1 cellular context compared by ENCODE assay signal in the genomic region with DNA sequence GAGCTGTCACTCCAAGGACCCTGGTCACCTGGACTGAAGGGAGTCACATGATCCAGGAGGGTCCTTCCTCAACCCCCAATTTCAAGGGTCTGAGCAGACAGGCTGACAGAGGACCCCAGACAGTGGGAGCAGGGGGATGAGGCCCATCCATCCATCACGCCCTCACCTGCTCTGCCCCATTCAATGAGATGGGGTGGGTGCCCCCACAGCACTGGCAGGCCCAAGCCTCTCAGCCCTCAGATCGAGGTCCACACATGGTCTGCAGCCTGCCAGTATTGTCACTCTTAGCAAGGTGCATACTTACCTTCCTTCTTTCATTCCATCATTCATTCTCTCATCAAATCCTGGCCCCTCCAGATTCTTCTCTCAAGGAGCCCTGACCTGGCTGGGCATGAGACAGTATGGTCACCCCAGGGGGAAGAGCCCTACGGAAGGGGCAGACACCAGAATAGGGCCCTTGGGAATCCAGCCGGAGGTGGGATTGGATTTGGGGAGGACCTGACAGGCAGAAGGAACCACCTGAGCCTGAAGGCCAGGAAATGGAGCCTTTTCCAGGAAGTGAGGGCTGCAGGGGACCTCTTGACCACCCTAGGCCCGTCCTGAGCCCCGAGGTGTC.
TF ChIP-seq lines count a peak whose summit lies in the region.

No MANE protein-coding gene starts in this region.

TF ChIP-seq in HepG2, 621 proteins besides CTCF, POLR2A, EP300 and RAD21:
- TF ChIP-seq ZNF598 (CRISPR knock-in tag; IDR thresholded peaks at IDR 0.05; ENCODE audit: borderline replicate concordance) (0 out of 2 replicates have a peak, but pooled peaks have one; percentile 12), ZNF761 (CRISPR knock-in tag; conservative IDR thresholded peaks at IDR 0.05) (0 out of 2 replicates have a peak, but pooled peaks have one; percentile 31), RAD51 (IDR thresholded peaks at IDR 0.05; ENCODE audit: borderline replicate concordance) (0 out of 2 replicates have a peak, but pooled peaks have one; percentile 8), ZNF777 (CRISPR knock-in tag; IDR thresholded peaks at IDR 0.05) (peak; percentile 57; the same call in 1 of the 2 replicates), TGIF2 (CRISPR knock-in tag; IDR thresholded peaks at IDR 0.05) (0 out of 2 replicates have a peak, but pooled peaks have one; percentile 55), NFKB2 (CRISPR knock-in tag; IDR thresholded peaks at IDR 0.05; ENCODE audit: borderline replicate concordance) (0 out of 2 replicates have a peak, but pooled peaks have one; percentile 20), ZNF614 (CRISPR knock-in tag; IDR thresholded peaks at IDR 0.05; ENCODE audit: borderline replicate concordance) (0 out of 2 replicates have a peak, but pooled peaks have one; percentile 9), ZNF772 (CRISPR knock-in tag; IDR thresholded peaks at IDR 0.05) (0 out of 2 replicates have a peak, but pooled peaks have one; percentile 8), ARHGAP35 (CRISPR knock-in tag; IDR thresholded peaks at IDR 0.05; ENCODE audit: borderline replicate concordance) (0 out of 2 replicates have a peak, but pooled peaks have one; percentile 9), KLF12 (CRISPR knock-in tag; IDR thresholded peaks at IDR 0.05; ENCODE audit: borderline replicate concordance) (0 out of 2 replicates have a peak, but pooled peaks have one; percentile 15), SALL2 (CRISPR knock-in tag; IDR thresholded peaks at IDR 0.05) (0 out of 2 replicates have a peak, but pooled peaks have one; percentile 39), ZFX (CRISPR knock-in tag; IDR thresholded peaks at IDR 0.05; ENCODE audit: low read depth) (peak; percentile 14), SP4 (CRISPR knock-in tag; IDR thresholded peaks at IDR 0.05) (0 out of 2 replicates have a peak, but pooled peaks have one; percentile 14)
- TF ChIP-seq, protein P1, sequence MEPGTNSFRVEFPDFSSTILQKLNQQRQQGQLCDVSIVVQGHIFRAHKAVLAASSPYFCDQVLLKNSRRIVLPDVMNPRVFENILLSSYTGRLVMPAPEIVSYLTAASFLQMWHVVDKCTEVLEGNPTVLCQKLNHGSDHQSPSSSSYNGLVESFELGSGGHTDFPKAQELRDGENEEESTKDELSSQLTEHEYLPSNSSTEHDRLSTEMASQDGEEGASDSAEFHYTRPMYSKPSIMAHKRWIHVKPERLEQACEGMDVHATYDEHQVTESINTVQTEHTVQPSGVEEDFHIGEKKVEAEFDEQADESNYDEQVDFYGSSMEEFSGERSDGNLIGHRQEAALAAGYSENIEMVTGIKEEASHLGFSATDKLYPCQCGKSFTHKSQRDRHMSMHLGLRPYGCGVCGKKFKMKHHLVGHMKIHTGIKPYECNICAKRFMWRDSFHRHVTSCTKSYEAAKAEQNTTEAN (CRISPR knock-in tag; conservative IDR thresholded peaks at IDR 0.05), result 0 out of 2 replicates have a peak, but pooled peaks have one; percentile 31
- TF ChIP-seq, protein P2, sequence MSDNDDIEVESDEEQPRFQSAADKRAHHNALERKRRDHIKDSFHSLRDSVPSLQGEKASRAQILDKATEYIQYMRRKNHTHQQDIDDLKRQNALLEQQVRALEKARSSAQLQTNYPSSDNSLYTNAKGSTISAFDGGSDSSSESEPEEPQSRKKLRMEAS (IDR thresholded peaks at IDR 0.05), result peak; percentile 58
- TF ChIP-seq, protein P3, sequence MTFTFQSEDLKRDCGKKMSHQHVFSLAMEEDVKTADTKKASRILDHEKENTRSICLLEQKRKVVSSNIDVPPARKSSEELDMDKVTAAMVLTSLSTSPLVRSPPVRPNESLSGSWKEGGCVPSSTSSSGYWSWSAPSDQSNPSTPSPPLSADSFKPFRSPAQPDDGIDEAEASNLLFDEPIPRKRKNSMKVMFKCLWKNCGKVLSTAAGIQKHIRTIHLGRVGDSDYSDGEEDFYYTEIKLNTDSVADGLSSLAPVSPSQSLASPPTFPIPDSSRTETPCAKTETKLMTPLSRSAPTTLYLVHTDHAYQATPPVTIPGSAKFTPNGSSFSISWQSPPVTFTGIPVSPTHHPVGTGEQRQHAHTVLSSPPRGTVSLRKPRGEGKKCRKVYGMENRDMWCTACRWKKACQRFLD (CRISPR knock-in tag; IDR thresholded peaks at IDR 0.05; ENCODE audit: borderline replicate concordance), result 0 out of 2 replicates have a peak, but pooled peaks have one; percentile 6
- TF ChIP-seq, protein P4, sequence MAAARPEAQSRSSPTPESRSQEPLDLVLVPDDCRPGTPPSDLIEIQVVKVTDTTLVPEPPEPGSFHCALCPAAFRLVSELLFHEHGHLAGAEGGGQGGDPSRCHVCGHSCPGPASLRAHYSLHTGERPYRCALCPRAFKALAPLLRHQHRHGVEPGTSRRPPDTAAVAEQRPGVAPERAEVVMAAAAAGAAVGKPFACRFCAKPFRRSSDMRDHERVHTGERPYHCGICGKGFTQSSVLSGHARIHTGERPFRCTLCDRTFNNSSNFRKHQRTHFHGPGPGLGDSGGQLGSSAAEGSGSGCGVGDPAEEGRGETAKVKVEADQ (CRISPR knock-in tag; IDR thresholded peaks at IDR 0.05; ENCODE audit: borderline replicate concordance), result peak; percentile 34; the same call in 1 of the 2 replicates
- TF ChIP-seq, protein P5, sequence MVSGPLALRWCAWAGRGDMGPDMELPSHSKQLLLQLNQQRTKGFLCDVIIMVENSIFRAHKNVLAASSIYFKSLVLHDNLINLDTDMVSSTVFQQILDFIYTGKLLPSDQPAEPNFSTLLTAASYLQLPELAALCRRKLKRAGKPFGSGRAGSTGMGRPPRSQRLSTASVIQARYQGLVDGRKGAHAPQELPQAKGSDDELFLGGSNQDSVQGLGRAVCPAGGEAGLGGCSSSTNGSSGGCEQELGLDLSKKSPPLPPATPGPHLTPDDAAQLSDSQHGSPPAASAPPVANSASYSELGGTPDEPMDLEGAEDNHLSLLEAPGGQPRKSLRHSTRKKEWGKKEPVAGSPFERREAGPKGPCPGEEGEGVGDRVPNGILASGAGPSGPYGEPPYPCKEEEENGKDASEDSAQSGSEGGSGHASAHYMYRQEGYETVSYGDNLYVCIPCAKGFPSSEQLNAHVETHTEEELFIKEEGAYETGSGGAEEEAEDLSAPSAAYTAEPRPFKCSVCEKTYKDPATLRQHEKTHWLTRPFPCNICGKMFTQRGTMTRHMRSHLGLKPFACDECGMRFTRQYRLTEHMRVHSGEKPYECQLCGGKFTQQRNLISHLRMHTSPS (CRISPR knock-in tag; IDR thresholded peaks at IDR 0.05; ENCODE audit: low read depth), result 0 out of 2 replicates have a peak, but pooled peaks have one; percentile 1
TF ChIP-seq in HepG2: peak in this region for 18; not testable (repeated sequence) for 603.
